In genomic region chr14:96126339-96126770, GRCh38 we compare ENCODE assay signal across 11 cellular contexts.
DNase-seq lines count a peak whose midpoint lies in the region; ATAC-seq and TF ChIP-seq lines count a peak whose summit lies in the region.
"Had no signal": no experiment of that assay in that cellular context is flagged by ENCODE, and none has a peak within 500 bp of the region (broad histone marks: within the 10 kb centered on the region; RNA-seq: fewer than 3 reads in every experiment).

No MANE protein-coding gene starts in this region.

- no peaks in the 10 kb centered on the region for H3K9me3 Mint-ChIP-seq in CD4-positive, alpha-beta memory T cell
- H3K9me3 Mint-ChIP-seq in activated CD4-positive, alpha-beta T cell treated with anti-CD3 and anti-CD28 coated beads, Interleukin-2, amount 10 ng/mL, durations not matched to agents 7 days and 5 days = no peaks in the 10 kb centered on the region

- 28% methylated on average over 7 of the region's 7 CpGs for WGBS in right lobe of liver (ENCODE audit: insufficient coverage, low coverage, low lambda C conversion rate, missing lambda C conversion rate)

- H3K4me1 Mint-ChIP-seq in CD4-positive, alpha-beta memory T cell = peaks cover 35 to 63% (median 50%) of the 10 kb centered on the region in 4 donors
- H3K4me1 Mint-ChIP-seq in activated CD4-positive, alpha-beta T cell treated with anti-CD3 and anti-CD28 coated beads, Interleukin-2, amount 10 ng/mL, durations not matched to agents 7 days and 5 days = peaks cover 21% of the 10 kb centered on the region

- intact Hi-C loops in CD4-positive, alpha-beta memory T cell (cut with micrococcal nuclease) = no loop called here
- intact Hi-C loops in right lobe of liver (cut with DNase I) = no loop called here

- CTCF ChIA-PET in CD4-positive, alpha-beta memory T cell (lab: Charles Lee; ENCODE audit: partially characterized antibody) = interaction anchor here (0.9 to 4.0 kb wide), 2 partner anchors 25 to 148 kb away, joined by 3 to 18 read pairs; no protein-coding TSS in a partner anchor
- CTCF ChIA-PET in activated CD4-positive, alpha-beta T cell treated with anti-CD3 and anti-CD28 coated beads, Interleukin-2, amount 10 ng/mL, durations not matched to agents 7 days and 5 days (lab: Charles Lee) = no interaction called here

- H3K27me3 Mint-ChIP-seq in CD4-positive, alpha-beta memory T cell = no peaks in the 10 kb centered on the region
- no peaks in the 10 kb centered on the region for H3K27me3 Mint-ChIP-seq in activated CD4-positive, alpha-beta T cell treated with anti-CD3 and anti-CD28 coated beads, Interleukin-2, amount 10 ng/mL, durations not matched to agents 7 days and 5 days

- peak overlapping the region; percentile 92 to 100 (median 99) for H3K27ac Mint-ChIP-seq in CD4-positive, alpha-beta memory T cell
- H3K27ac Mint-ChIP-seq in activated CD4-positive, alpha-beta T cell treated with anti-CD3 and anti-CD28 coated beads, Interleukin-2, amount 10 ng/mL, durations not matched to agents 7 days and 5 days = peak overlapping the region; percentile 84

- no peaks in the 10 kb centered on the region for H3K36me3 ChIP-seq in CD4-positive, alpha-beta memory T cell (ENCODE audit: insufficient read depth, low read length)
- H3K36me3 ChIP-seq in right lobe of liver = no peaks in the 10 kb centered on the region
- H3K36me3 ChIP-seq in BE2C = no peaks in the 10 kb centered on the region
- H3K36me3 ChIP-seq: heart left ventricle had no signal

- ATAC-seq in GM21786 (IDR thresholded peaks at IDR 0.05; ENCODE audit: unreplicated experiment) = peak; percentile 60
- ATAC-seq in right lobe of liver = peak; percentile 20 to 66 (median 50)

- TF ChIP-seq CTCF in right lobe of liver (IDR thresholded peaks at IDR 0.05) (no peak), BE2C (IDR thresholded peaks at IDR 0.05; ENCODE audit: low read depth, low read length) (no peak)

- no peaks in the 10 kb centered on the region for H3K36me3 Mint-ChIP-seq in CD4-positive, alpha-beta memory T cell
- no peaks in the 10 kb centered on the region for H3K36me3 Mint-ChIP-seq in activated CD4-positive, alpha-beta T cell treated with anti-CD3 and anti-CD28 coated beads, Interleukin-2, amount 10 ng/mL, durations not matched to agents 7 days and 5 days (ENCODE audit: low read depth)
- H3K36me3 Mint-ChIP-seq: IgD-negative memory B cell had no signal

- H3K4me3 ChIP-seq in CD4-positive, alpha-beta memory T cell (ENCODE audit: low read length in 2 of 2) = peak overlapping the region; percentile 12 to 13
- no peak overlapping the region for H3K4me3 ChIP-seq in right lobe of liver
- no peak overlapping the region for H3K4me3 ChIP-seq in BE2C (ENCODE audit: low read depth, low read length)
- H3K4me3 ChIP-seq: heart left ventricle had no signal

- no peaks in the 10 kb centered on the region for H3K9me3 ChIP-seq in CD4-positive, alpha-beta memory T cell (ENCODE audit: control insufficient read depth in 1 of 2, low read length in 2 of 2)
- H3K9me3 ChIP-seq in right lobe of liver (no peaks in the 10 kb centered on the region), BE2C (no peaks in the 10 kb centered on the region)
- H3K9me3 ChIP-seq: heart left ventricle had no signal

- TF ChIP-seq POLR2A in right lobe of liver (IDR thresholded peaks at IDR 0.05) = no peak

- H3K4me3 Mint-ChIP-seq in CD4-positive, alpha-beta memory T cell = peak overlapping the region; percentile 76 to 94 (median 84)
- no peak overlapping the region for H3K4me3 Mint-ChIP-seq in activated CD4-positive, alpha-beta T cell treated with anti-CD3 and anti-CD28 coated beads, Interleukin-2, amount 10 ng/mL, durations not matched to agents 7 days and 5 days
- H3K4me3 Mint-ChIP-seq: IgD-negative memory B cell had no signal

- POLR2A ChIA-PET in CD4-positive, alpha-beta memory T cell (lab: Charles Lee; ENCODE audit: partially characterized antibody) = interaction anchor here (1.2 to 1.5 kb wide), 2 partner anchors 11 to 90 kb away, joined by 3 to 5 read pairs; no protein-coding TSS in a partner anchor
- POLR2A ChIA-PET in activated CD4-positive, alpha-beta T cell treated with anti-CD3 and anti-CD28 coated beads, Interleukin-2, amount 10 ng/mL, durations not matched to agents 7 days and 5 days (lab: Charles Lee) = no interaction called here

- peak; percentile 74 to 85 (median 80) for DNase-seq in CD4-positive, alpha-beta memory T cell
- peak; percentile 61 for DNase-seq in activated CD4-positive, alpha-beta T cell treated with anti-CD3 and anti-CD28 coated beads, Interleukin-2, amount 10 ng/mL, durations not matched to agents 7 days and 5 days
- DNase-seq in right lobe of liver = no peak
- DNase-seq in hepatic stellate cell (ENCODE audit: low spot score) = no peak
- no peak for DNase-seq in activated CD4-positive, CD25-positive, alpha-beta regulatory T cell (lab: John Stamatoyannopoulos, UW)
- DNase-seq in BE2C = no peak
- no peak for DNase-seq in germinal center (ENCODE audit: low spot score)
- DNase-seq: amniotic stem cell, heart left ventricle had no signal

- peaks cover 46% of the 10 kb centered on the region for H3K4me1 ChIP-seq in CD4-positive, alpha-beta memory T cell (ENCODE audit: insufficient read depth, low read length)
- H3K4me1 ChIP-seq in right lobe of liver (no peaks in the 10 kb centered on the region), BE2C (peaks cover 8% of the 10 kb centered on the region)

- H3K27ac ChIP-seq in CD4-positive, alpha-beta memory T cell (ENCODE audit: low read depth, low read length) = peak overlapping the region; percentile 62
- no peak overlapping the region for H3K27ac ChIP-seq in right lobe of liver

- no peaks in the 10 kb centered on the region for H3K27me3 ChIP-seq in CD4-positive, alpha-beta memory T cell (ENCODE audit: insufficient read depth, low read length)
- no peaks in the 10 kb centered on the region for H3K27me3 ChIP-seq in right lobe of liver
- no peaks in the 10 kb centered on the region for H3K27me3 ChIP-seq in BE2C

Comparison
In these comparisons a context has a peak if more than half of its experiments do, and no peak if none do; other contexts are left out.
1. DNase-seq: peak in CD4-positive, alpha-beta memory T cell (5 of 5) and activated CD4-positive, alpha-beta T cell treated with anti-CD3 and anti-CD28 coated beads, Interleukin-2, amount 10 ng/mL, durations not matched to agents 7 days and 5 days (single experiment); none in right lobe of liver (0 of 3), hepatic stellate cell (single experiment), activated CD4-positive, CD25-positive, alpha-beta regulatory T cell (0 of 4), BE2C (single experiment) and germinal center (single experiment).
2. H3K4me3 ChIP-seq: peak in CD4-positive, alpha-beta memory T cell (2 of 2); none in right lobe of liver (0 of 3) and BE2C (single experiment).